Comparison of ENCODE assay signal across 23 cellular contexts in the genomic region with DNA sequence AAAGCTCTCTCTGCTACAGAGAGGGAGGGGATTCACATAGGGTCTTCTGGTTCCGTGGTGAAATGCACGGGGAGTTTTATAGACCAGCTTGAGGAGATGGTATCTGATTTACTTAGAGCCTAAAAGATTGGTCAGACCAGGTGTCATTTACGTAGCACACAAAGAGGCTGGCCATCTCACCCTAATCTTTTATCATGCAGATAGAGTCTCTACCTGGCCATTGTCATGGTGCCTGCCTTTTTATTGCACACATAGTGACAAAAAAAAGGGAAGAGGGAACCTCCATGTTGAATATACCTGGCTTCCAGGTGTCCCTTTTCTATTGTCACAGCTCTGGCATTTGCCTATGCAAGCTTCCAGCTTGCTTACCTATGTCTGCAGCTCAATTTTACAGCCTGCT.
A peak's percentile ranks its signal among the peaks of the same experiment; 100 is the strongest.
DNase-seq lines count a peak whose midpoint lies in the region; ATAC-seq, FAIRE-seq and TF ChIP-seq lines count a peak whose summit lies in the region.
"Had no signal": no experiment of that assay in that cellular context is flagged by ENCODE, and none has a peak within 500 bp of the region (broad histone marks: within the 10 kb centered on the region; RNA-seq: fewer than 3 reads in every experiment).

No MANE protein-coding gene starts in this region.

- DNase-seq in H9 (peak; percentile 67), bronchial epithelial cell (ENCODE audit: low read depth) (no peak), iPS DF 6.9 (ENCODE audit: low read depth, low spot score) (peak; percentile 35), mesenchymal stem cell (no peak), adrenal gland (no peak)
- DNase-seq: C1 segment of cervical spinal cord; CD4-positive, alpha-beta memory T cell; COR-L47; DMS79 treated with DMSO at 0.1 percent for 48 hours; HCEC 1CT; KBM-7; MV-4-11; NCI-H1105 treated with DMSO at 0.1 percent for 48 hours; NCI-H2029; NCI-H446; NCI-H524 treated with DMSO at 0.1 percent for 48 hours; NCI-H774; SK-N-SH; SW 1271 had no signal

- peaks cover 0 to 5% of the 10 kb centered on the region in 2 experiments; a peak in 4 of 5 replicates for H3K9me3 Mint-ChIP-seq in H9

- no CpG with 5 or more reads among the region's 3 CpGs for WGBS in H9 (ENCODE audit: extremely low coverage, insufficient read length, low lambda C conversion rate)
- no CpG with 5 or more reads among the region's 3 CpGs for WGBS in iPS DF 6.9 (ENCODE audit: insufficient coverage, insufficient read length)
- WGBS in mesenchymal stem cell: 65% methylated on average over 3 of the region's 3 CpGs
- WGBS in adrenal gland, 4 donors: 49 to 73% (median 71%) methylated on average over 3 of the region's 3 CpGs

- no peak for TF ChIP-seq CTCF in H9 (conservative IDR thresholded peaks at IDR 0.05)
- no peak for TF ChIP-seq CTCF in bronchial epithelial cell (IDR thresholded peaks at IDR 0.05; ENCODE audit: insufficient read depth, low read length, severe bottlenecking)
- TF ChIP-seq CTCF in neutrophil (IDR thresholded peaks at IDR 0.05): no peak
- no peak for TF ChIP-seq CTCF in adrenal gland (IDR thresholded peaks at IDR 0.05)

- no peaks in the 10 kb centered on the region for H3K79me2 ChIP-seq in H9 (ENCODE audit: insufficient read depth, low read length)

- H3K18ac ChIP-seq in H9 (ENCODE audit: insufficient read length, low read depth, low read length) (peak overlapping the region; percentile 59), mesenchymal stem cell (ENCODE audit: low read depth in 1 of 2, low read length in 2 of 2) (no peak overlapping the region)

- H3K27me3 ChIP-seq in H9 (ENCODE audit: insufficient read depth, low read length) (no peaks in the 10 kb centered on the region), bronchial epithelial cell (ENCODE audit: control insufficient read depth, insufficient read depth, low read length) (no peaks in the 10 kb centered on the region), iPS DF 6.9 (ENCODE audit: control insufficient read depth, insufficient read depth, low read length) (no peaks in the 10 kb centered on the region), neutrophil (no peaks in the 10 kb centered on the region), mesenchymal stem cell (ENCODE audit: control insufficient read depth in 1 of 2, insufficient read depth in 1 of 2, low read length in 2 of 2) (no peaks in the 10 kb centered on the region), adrenal gland (no peaks in the 10 kb centered on the region)

- H3K4me3 ChIP-seq in bronchial epithelial cell (ENCODE audit: low read depth, low read length): no peak overlapping the region
- H3K4me3 ChIP-seq in iPS DF 6.9 (ENCODE audit: low read length): no peak overlapping the region
- H3K4me3 ChIP-seq in neutrophil (ENCODE audit: low read depth in 1 of 2, low read length in 1 of 2): no peak overlapping the region
- H3K4me3 ChIP-seq in mesenchymal stem cell (ENCODE audit: insufficient read depth in 1 of 2, low read depth in 1 of 2, low read length in 2 of 2): no peak overlapping the region
- H3K4me3 ChIP-seq in adrenal gland: no peak overlapping the region
- H3K4me3 ChIP-seq: A549 had no signal

- H2BK15ac ChIP-seq in H9 (ENCODE audit: low read depth, low read length) (no peak overlapping the region), mesenchymal stem cell (ENCODE audit: low read depth, poor library complexity, severe bottlenecking) (no peak overlapping the region)

- no peak for TF ChIP-seq POLR2A in adrenal gland (IDR thresholded peaks at IDR 0.05)

- H4K91ac ChIP-seq in H9 (ENCODE audit: insufficient read length, low read depth, low read length) (no peak overlapping the region), mesenchymal stem cell (ENCODE audit: low read length) (no peak overlapping the region)

- H2BK5ac ChIP-seq in H9 (ENCODE audit: insufficient read length, low read length) (no peak overlapping the region), mesenchymal stem cell (ENCODE audit: low read depth, low read length, poor library complexity, severe bottlenecking) (no peak overlapping the region)

- H4K8ac ChIP-seq in H9 (replicated peaks; ENCODE audit: insufficient read length, low read depth, low read length) (no peak overlapping the region), mesenchymal stem cell (ENCODE audit: low read length) (no peak overlapping the region)

- H2BK20ac ChIP-seq in H9 (ENCODE audit: low read depth, low read length, poor library complexity, severe bottlenecking): no peak overlapping the region

- H2AFZ ChIP-seq in H9 (ENCODE audit: low read length) (no peak overlapping the region), mesenchymal stem cell (ENCODE audit: low read depth, low read length) (no peak overlapping the region)

- H3K4me2 ChIP-seq in H9 (ENCODE audit: insufficient read depth, insufficient read length, low read length) (peak overlapping the region; percentile 31), mesenchymal stem cell (ENCODE audit: low read length, poor library complexity, severe bottlenecking) (no peak overlapping the region)
- H3K4me2 ChIP-seq: A549, SK-N-SH had no signal

- H3K79me1 ChIP-seq in H9 (ENCODE audit: insufficient read depth, low read depth, low read length, poor library complexity, severe bottlenecking) (no peaks in the 10 kb centered on the region), mesenchymal stem cell (replicated peaks; ENCODE audit: low read length, poor library complexity, severe bottlenecking) (no peaks in the 10 kb centered on the region)

- H3K9ac ChIP-seq in H9 (ENCODE audit: extremely low read depth, insufficient read length, low read length) (no peak overlapping the region), mesenchymal stem cell (ENCODE audit: low read length) (no peak overlapping the region)
- H3K9ac ChIP-seq: SK-N-SH had no signal

- peaks cover 28 to 37% of the 10 kb centered on the region in 2 experiments for H3K4me1 Mint-ChIP-seq in H9
- H3K4me1 Mint-ChIP-seq: CD4-positive, alpha-beta memory T cell had no signal

- H2BK120ac ChIP-seq in H9 (ENCODE audit: low read depth, low read length, poor library complexity, severe bottlenecking): no peak overlapping the region
- no peak overlapping the region for H2BK120ac ChIP-seq in mesenchymal stem cell (ENCODE audit: low read depth, low read length)

- no peak overlapping the region for H4K5ac ChIP-seq in H9 (ENCODE audit: insufficient read length, low read depth, low read length)

- peak overlapping the region; percentile 85 for H3K27ac ChIP-seq in H9 (ENCODE audit: insufficient read length, low read depth, low read length)
- H3K27ac ChIP-seq in iPS DF 6.9 (ENCODE audit: low read length): no peak overlapping the region
- peak overlapping the region; percentile 75 for H3K27ac ChIP-seq in neutrophil
- no peak overlapping the region for H3K27ac ChIP-seq in mesenchymal stem cell (ENCODE audit: low read length, poor library complexity, severe bottlenecking)
- H3K27ac ChIP-seq in adrenal gland: no peak overlapping the region
- H3K27ac ChIP-seq: A549 had no signal

- peak; percentile 18 for FAIRE-seq in bronchial epithelial cell (lab: Jason Lieb, UNC)
- FAIRE-seq: A549, GM18507 had no signal

- H2BK12ac ChIP-seq in H9 (ENCODE audit: insufficient read length, low read depth, low read length) (no peak overlapping the region), mesenchymal stem cell (ENCODE audit: low read length in 2 of 2) (no peak overlapping the region)

- no peaks in the 10 kb centered on the region for H3K27me3 Mint-ChIP-seq in H9 (ENCODE audit: low read depth)
- H3K27me3 Mint-ChIP-seq: CD4-positive, alpha-beta memory T cell had no signal

- H2AK5ac ChIP-seq in H9 (ENCODE audit: insufficient read length, low read length): no peak overlapping the region
- H2AK5ac ChIP-seq in mesenchymal stem cell (ENCODE audit: low read length, severe bottlenecking): no peak overlapping the region

- H3K4ac ChIP-seq in H9 (ENCODE audit: low read depth, low read length): no peak overlapping the region
- no peak overlapping the region for H3K4ac ChIP-seq in mesenchymal stem cell (ENCODE audit: low read depth in 1 of 2, low read length in 2 of 2)

- no peak overlapping the region for H3K23ac ChIP-seq in H9 (ENCODE audit: insufficient read length, low read depth, low read length)
- H3K23ac ChIP-seq in mesenchymal stem cell (ENCODE audit: low read length in 2 of 2): no peak overlapping the region

- H3T11ph ChIP-seq in H9 (ENCODE audit: low read length): no peak overlapping the region

- H3K23me2 ChIP-seq in H9 (ENCODE audit: insufficient read length, low read depth, low read length, poor library complexity, severe bottlenecking): no peaks in the 10 kb centered on the region

- no peaks in the 10 kb centered on the region for H4K20me1 ChIP-seq in H9 (ENCODE audit: control insufficient read depth, insufficient read depth, insufficient read length)

- intact Hi-C loops in adrenal gland (cut with DNase I): no loop called here

- H3K36me3 ChIP-seq in bronchial epithelial cell (ENCODE audit: control insufficient read depth, insufficient read depth, low read length) (no peaks in the 10 kb centered on the region), iPS DF 6.9 (ENCODE audit: control insufficient read depth, insufficient read depth, low read length) (no peaks in the 10 kb centered on the region; the same call in 1 of the 2 replicates), neutrophil (no peaks in the 10 kb centered on the region), mesenchymal stem cell (ENCODE audit: control insufficient read depth in 1 of 2, insufficient read depth in 2 of 2, low read depth in 1 of 2, low read length in 2 of 2) (no peaks in the 10 kb centered on the region), adrenal gland (replicated peaks in 1 of 2) (no peaks in the 10 kb centered on the region)

- ATAC-seq in GM19324 (IDR thresholded peaks at IDR 0.05; ENCODE audit: low FRiP score, unreplicated experiment): no peak
- ATAC-seq: A549 had no signal

- H3K9me3 ChIP-seq in H9 (ENCODE audit: control insufficient read depth, low read depth, low read length) (no peaks in the 10 kb centered on the region), iPS DF 6.9 (ENCODE audit: control insufficient read depth, insufficient read depth, low read length) (no peaks in the 10 kb centered on the region), neutrophil (no peaks in the 10 kb centered on the region), mesenchymal stem cell (ENCODE audit: control insufficient read depth, low read length) (no peaks in the 10 kb centered on the region), adrenal gland (replicated peaks in 1 of 3) (no peaks in the 10 kb centered on the region)
- H3K9me3 ChIP-seq: A549, SK-N-SH had no signal

- H3K14ac ChIP-seq in H9 (ENCODE audit: insufficient read depth, low read length) (peak overlapping the region; percentile 32; the same call in 1 of the 2 replicates), mesenchymal stem cell (ENCODE audit: low read length in 2 of 2) (no peak overlapping the region)

- peaks cover 0 to 2% (median 0%) of the 10 kb centered on the region in 3 experiments; a peak in 2 of 7 replicates for H3K36me3 Mint-ChIP-seq in H9 (ENCODE audit: insufficient read depth in 1 of 3, low read depth in 3 of 3)
- H3K36me3 Mint-ChIP-seq: CD4-positive, alpha-beta memory T cell had no signal

- H3K4me1 ChIP-seq in H9 (ENCODE audit: insufficient read depth, low read length) (peaks cover 7% of the 10 kb centered on the region; the same call in 1 of the 2 replicates), iPS DF 6.9 (ENCODE audit: control insufficient read depth, insufficient read depth, low read length) (peaks cover 5% of the 10 kb centered on the region; the same call in 1 of the 2 replicates), neutrophil (ENCODE audit: control insufficient read depth in 1 of 2, insufficient read depth in 1 of 2, low read depth in 1 of 2, low read length in 1 of 2) (peaks cover 39 to 64% of the 10 kb centered on the region in 2 experiments), mesenchymal stem cell (ENCODE audit: control insufficient read depth, insufficient read depth, low read depth, low read length) (no peaks in the 10 kb centered on the region), adrenal gland (replicated peaks in 1 of 2) (no peaks in the 10 kb centered on the region)
- H3K4me1 ChIP-seq: A549 had no signal

- H3K27ac Mint-ChIP-seq in H9: peak overlapping the region; percentile 93 to 97 (median 97)
- H3K27ac Mint-ChIP-seq: CD4-positive, alpha-beta memory T cell had no signal

- H3K56ac ChIP-seq in H9 (ENCODE audit: insufficient read length, low read depth, low read length): no peak overlapping the region

- H3K4me3 Mint-ChIP-seq in H9: peak overlapping the region in 1 of 2 experiments; percentile 14; a peak in 2 of 5 replicates
- H3K4me3 Mint-ChIP-seq: CD4-positive, alpha-beta memory T cell had no signal

Comparison
In these comparisons a context has a peak if more than half of its experiments do, and no peak if none do; other contexts are left out.
1. DNase-seq: peak in H9 (single experiment) and iPS DF 6.9 (single experiment); none in bronchial epithelial cell (single experiment), mesenchymal stem cell (single experiment) and adrenal gland (0 of 7).
2. H3K27ac ChIP-seq: peak in H9 (single experiment) and neutrophil (single experiment); none in iPS DF 6.9 (single experiment), mesenchymal stem cell (single experiment) and adrenal gland (0 of 5).